15 cellular contexts compared by ENCODE assay signal in genomic region chr10:86661161-86662025, GRCh38. TPM values are rescaled to one million over a fixed set of nuclear protein-coding genes. Genes with fewer than 3 reads are reported as not detected.
A peak's percentile ranks its signal among the peaks of the same experiment; 100 is the strongest.
DNase-seq lines count a peak whose midpoint lies in the region; ATAC-seq and TF ChIP-seq lines count a peak whose summit lies in the region.
"Had no signal": no experiment of that assay in that cellular context is flagged by ENCODE, and none has a peak within 500 bp of the region (broad histone marks: within the 10 kb centered on the region; RNA-seq: fewer than 3 reads in every experiment).

No MANE protein-coding gene starts in this region.

- no peaks in the 10 kb centered on the region for H3K27me3 ChIP-seq in testis
- H3K27me3 ChIP-seq: SJSA1 had no signal

- no peak overlapping the region for H3K27ac ChIP-seq in testis
- H3K27ac ChIP-seq: parathyroid adenoma, SJSA1 had no signal

- TF ChIP-seq CTCF in choroid plexus epithelial cell (conservative IDR thresholded peaks at IDR 0.05; ENCODE audit: low read depth, low read length) (no peak), testis (IDR thresholded peaks at IDR 0.05) (no peak)

- no peaks in the 10 kb centered on the region for H3K9me3 ChIP-seq in testis
- H3K9me3 ChIP-seq: SJSA1 had no signal

- whole genome bisulfite sequencing in testis, 2 donors, result 59 to 83% methylated on average over 6 to 17 of the region's 17 CpGs

- intact Hi-C loops in testis (cut with DNase I; ENCODE audit: low total_unique reads), result no loop called here

- no peak overlapping the region for H3K4me3 ChIP-seq in choroid plexus epithelial cell (ENCODE audit: low read depth, low read length)
- H3K4me3 ChIP-seq in testis, result no peak overlapping the region
- H3K4me3 ChIP-seq: SJSA1 had no signal

- no peak for TF ChIP-seq POLR2A in testis (IDR thresholded peaks at IDR 0.05)

- peaks cover 29% of the 10 kb centered on the region for H3K4me1 ChIP-seq in testis
- H3K4me1 ChIP-seq: parathyroid adenoma had no signal

- no peaks in the 10 kb centered on the region for H3K36me3 ChIP-seq in testis (ENCODE audit: low read depth, missing control alignments)
- H3K36me3 ChIP-seq: SJSA1 had no signal

- ATAC-seq in GM19035 (IDR thresholded peaks at IDR 0.05; ENCODE audit: unreplicated experiment), result no peak

- DNase-seq in NCI-H1694 (lab: John Stamatoyannopoulos, UW) (peak; percentile 72), NCI-H1694 treated with DMSO at 0.1 percent for 48 hours (lab: John Stamatoyannopoulos, UW) (no peak), choroid plexus epithelial cell (ENCODE audit: low read depth) (peak; percentile 44), iris pigment epithelial cell (ENCODE audit: low read depth) (peak; percentile 31), testis (peak; percentile 88), NCI-H2107 (lab: John Stamatoyannopoulos, UW) (no peak)
- no peak for DNase-seq in effector CD8-positive, alpha-beta T cell (lab: John Stamatoyannopoulos, UW)
- DNase-seq: activated T-cell treated with anti-CD3 and anti-CD28 coated beads, Interleukin-2, amount 50 U/mL, for 24 hours; DMS79 treated with DMSO at 0.1 percent for 48 hours; Karpas-422; NCI-H510A had no signal

RNA-seq across cellular contexts. Expression of gene LDB3, which starts 6.9 kb away (rescaled TPM):
- total RNA-seq in testis, result 1 to 10 TPM; 2.7 to 3.6 TPM
- polyA plus RNA-seq in testis (ENCODE audit: insufficient read depth, low read depth, low replicate concordance), result 20.3 TPM

RNA-seq across cellular contexts. Expression of gene OPN4, which starts 7.0 kb away (rescaled TPM):
- under 1 TPM in 1 of 2 donors, not detected in 1; 0.19 TPM for total RNA-seq in testis
- polyA plus RNA-seq in testis (ENCODE audit: insufficient read depth, low read depth, low replicate concordance), result not detected
- total RNA-seq: astrocyte, SJSA1 had no signal

Comparison
In these comparisons a context has a peak if more than half of its experiments do, and no peak if none do; other contexts are left out.
1. DNase-seq: peak in NCI-H1694 (single experiment), choroid plexus epithelial cell (single experiment), iris pigment epithelial cell (single experiment) and testis (single experiment); none in NCI-H1694 treated with DMSO at 0.1 percent for 48 hours (single experiment), effector CD8-positive, alpha-beta T cell (single experiment) and NCI-H2107 (single experiment).